In the genomic region with DNA sequence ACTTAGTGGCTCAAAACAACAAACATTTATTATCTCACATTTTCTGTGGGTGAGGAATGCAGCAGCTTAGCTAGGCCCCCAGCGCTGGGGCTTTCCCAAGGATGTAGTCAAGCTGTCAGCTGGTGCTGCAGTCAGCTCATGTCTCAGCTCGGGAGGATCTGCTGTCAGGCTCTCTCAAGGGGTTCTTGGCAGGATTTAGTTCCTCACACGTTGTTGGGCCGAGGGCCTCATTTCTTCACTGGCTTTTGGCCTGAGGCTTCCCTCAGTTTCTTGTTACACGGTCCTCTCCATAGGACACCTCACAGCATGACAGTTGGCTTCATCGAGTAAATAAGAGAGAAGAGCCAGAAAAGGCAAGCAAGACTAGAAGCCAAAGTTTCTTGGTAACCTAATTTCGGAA, we compare ENCODE assay signal across 1 cellular context.
TF ChIP-seq lines count a peak whose summit lies in the region.

No MANE protein-coding gene starts in this region.

TF ChIP-seq in HepG2, 621 proteins besides CTCF, POLR2A, EP300 and RAD21 (continued from another document):
- TF ChIP-seq, protein P1, sequence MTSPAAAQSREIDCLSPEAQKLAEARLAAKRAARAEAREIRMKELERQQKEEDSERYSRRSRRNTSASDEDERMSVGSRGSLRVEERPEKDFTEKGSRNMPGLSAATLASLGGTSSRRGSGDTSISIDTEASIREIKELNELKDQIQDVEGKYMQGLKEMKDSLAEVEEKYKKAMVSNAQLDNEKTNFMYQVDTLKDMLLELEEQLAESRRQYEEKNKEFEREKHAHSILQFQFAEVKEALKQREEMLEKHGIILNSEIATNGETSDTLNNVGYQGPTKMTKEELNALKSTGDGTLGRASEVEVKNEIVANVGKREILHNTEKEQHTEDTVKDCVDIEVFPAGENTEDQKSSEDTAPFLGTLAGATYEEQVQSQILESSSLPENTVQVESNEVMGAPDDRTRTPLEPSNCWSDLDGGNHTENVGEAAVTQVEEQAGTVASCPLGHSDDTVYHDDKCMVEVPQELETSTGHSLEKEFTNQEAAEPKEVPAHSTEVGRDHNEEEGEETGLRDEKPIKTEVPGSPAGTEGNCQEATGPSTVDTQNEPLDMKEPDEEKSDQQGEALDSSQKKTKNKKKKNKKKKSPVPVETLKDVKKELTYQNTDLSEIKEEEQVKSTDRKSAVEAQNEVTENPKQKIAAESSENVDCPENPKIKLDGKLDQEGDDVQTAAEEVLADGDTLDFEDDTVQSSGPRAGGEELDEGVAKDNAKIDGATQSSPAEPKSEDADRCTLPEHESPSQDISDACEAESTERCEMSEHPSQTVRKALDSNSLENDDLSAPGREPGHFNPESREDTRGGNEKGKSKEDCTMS (CRISPR knock-in tag; conservative IDR thresholded peaks at IDR 0.05): no peak
- TF ChIP-seq ZNF749 (CRISPR knock-in tag; IDR thresholded peaks at IDR 0.05; ENCODE audit: borderline replicate concordance) (no peak), SMAD3 (CRISPR knock-in tag; IDR thresholded peaks at IDR 0.05) (no peak), SMAD9 (CRISPR knock-in tag; IDR thresholded peaks at IDR 0.05) (no peak)
- TF ChIP-seq, protein P2, sequence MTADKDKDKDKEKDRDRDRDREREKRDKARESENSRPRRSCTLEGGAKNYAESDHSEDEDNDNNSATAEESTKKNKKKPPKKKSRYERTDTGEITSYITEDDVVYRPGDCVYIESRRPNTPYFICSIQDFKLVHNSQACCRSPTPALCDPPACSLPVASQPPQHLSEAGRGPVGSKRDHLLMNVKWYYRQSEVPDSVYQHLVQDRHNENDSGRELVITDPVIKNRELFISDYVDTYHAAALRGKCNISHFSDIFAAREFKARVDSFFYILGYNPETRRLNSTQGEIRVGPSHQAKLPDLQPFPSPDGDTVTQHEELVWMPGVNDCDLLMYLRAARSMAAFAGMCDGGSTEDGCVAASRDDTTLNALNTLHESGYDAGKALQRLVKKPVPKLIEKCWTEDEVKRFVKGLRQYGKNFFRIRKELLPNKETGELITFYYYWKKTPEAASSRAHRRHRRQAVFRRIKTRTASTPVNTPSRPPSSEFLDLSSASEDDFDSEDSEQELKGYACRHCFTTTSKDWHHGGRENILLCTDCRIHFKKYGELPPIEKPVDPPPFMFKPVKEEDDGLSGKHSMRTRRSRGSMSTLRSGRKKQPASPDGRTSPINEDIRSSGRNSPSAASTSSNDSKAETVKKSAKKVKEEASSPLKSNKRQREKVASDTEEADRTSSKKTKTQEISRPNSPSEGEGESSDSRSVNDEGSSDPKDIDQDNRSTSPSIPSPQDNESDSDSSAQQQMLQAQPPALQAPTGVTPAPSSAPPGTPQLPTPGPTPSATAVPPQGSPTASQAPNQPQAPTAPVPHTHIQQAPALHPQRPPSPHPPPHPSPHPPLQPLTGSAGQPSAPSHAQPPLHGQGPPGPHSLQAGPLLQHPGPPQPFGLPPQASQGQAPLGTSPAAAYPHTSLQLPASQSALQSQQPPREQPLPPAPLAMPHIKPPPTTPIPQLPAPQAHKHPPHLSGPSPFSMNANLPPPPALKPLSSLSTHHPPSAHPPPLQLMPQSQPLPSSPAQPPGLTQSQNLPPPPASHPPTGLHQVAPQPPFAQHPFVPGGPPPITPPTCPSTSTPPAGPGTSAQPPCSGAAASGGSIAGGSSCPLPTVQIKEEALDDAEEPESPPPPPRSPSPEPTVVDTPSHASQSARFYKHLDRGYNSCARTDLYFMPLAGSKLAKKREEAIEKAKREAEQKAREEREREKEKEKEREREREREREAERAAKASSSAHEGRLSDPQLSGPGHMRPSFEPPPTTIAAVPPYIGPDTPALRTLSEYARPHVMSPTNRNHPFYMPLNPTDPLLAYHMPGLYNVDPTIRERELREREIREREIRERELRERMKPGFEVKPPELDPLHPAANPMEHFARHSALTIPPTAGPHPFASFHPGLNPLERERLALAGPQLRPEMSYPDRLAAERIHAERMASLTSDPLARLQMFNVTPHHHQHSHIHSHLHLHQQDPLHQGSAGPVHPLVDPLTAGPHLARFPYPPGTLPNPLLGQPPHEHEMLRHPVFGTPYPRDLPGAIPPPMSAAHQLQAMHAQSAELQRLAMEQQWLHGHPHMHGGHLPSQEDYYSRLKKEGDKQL (CRISPR knock-in tag; IDR thresholded peaks at IDR 0.05; ENCODE audit: low read depth): no peak
TF ChIP-seq in HepG2: peak in this region for 0.
